Comparison of ENCODE assay signal across 8 cellular contexts in the genomic region with DNA sequence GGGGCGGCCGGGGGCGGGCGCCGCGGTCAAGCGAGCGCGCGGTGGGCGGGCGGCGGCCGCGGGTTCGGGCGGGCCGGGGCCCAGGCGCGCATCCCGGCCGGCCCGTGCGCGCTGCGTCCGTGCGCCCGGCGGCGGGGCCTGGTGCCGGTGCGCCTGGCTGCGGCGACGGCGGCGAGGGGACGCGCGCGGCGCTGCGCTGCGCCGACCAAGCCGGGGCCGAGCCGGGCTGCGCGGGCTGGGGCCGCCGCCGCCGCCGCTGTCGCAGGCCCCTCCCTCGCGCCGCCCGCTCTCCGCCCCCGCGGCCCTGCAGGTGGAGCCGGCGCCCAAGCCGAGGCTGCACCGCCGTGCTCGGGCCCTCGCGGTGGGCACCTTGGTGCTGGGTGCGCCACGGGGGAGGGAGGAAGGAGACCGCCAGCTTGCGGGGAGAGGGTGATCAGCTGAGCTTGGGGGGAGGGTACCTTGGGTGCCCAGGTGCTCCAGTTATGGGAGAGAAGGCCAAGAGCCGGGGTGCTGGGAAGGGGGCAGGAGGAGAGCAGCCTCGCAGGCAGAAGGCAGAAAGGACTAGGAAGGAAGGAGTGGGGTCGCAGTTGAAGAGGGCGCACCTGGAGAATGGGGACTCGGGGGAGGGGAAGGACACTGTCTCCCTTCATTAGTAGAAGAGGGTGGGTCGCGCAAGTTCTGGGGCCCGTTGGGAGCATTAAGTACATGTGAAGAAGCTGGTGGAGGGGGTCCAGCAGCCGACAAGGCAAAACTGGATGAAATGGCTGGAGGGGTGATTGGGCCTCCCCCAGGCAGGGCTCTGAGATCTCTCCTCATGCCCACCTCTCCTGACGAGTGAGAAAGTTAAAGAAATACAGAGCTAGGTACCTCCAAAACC. TPM values are rescaled to one million over a fixed set of nuclear protein-coding genes. Genes with fewer than 3 reads are reported as not detected.
DNase-seq lines count a peak whose midpoint lies in the region; ATAC-seq, FAIRE-seq and TF ChIP-seq lines count a peak whose summit lies in the region.

PPP2R2C (minus strand) TSS at position 228 of the 877 bp plus-strand sequence. CDS start 385 bp downstream, outside the sequence.

- no peak within 1 kb of the TSS for H3K27ac ChIP-seq in foreskin keratinocyte
- no peak within 1 kb of the TSS for H3K27ac ChIP-seq in pancreas

- ATAC-seq in foreskin keratinocyte (peak; percentile 49), pancreas (peak in 3 of 4 donors; percentile 50 to 70 (median 65)), GM18511 (IDR thresholded peaks at IDR 0.05; ENCODE audit: unreplicated experiment) (no peak), GM21360 (IDR thresholded peaks at IDR 0.05; ENCODE audit: unreplicated experiment) (no peak)

- H3K4me1 ChIP-seq in foreskin keratinocyte = no peaks in the 10 kb centered on the region
- peaks cover 0 to 2% (median 0%) of the 10 kb centered on the region in 3 donors for H3K4me1 ChIP-seq in pancreas

- H3K9me3 ChIP-seq in pancreas = no peaks in the 10 kb centered on the region

- no peak for FAIRE-seq in pancreas (lab: Jason Lieb, UNC)

- WGBS in pancreas, 2 donors = 2 to 4% methylated on average over 32 to 85 of the region's 86 CpGs

- peak within 1 kb of the TSS in 1 of 4 donors; percentile 41 for H3K4me3 ChIP-seq in pancreas

- no peaks in the 10 kb centered on the region for H3K36me3 ChIP-seq in pancreas

- no peak for TF ChIP-seq CTCF in GM13977 (IDR thresholded peaks at IDR 0.05; ENCODE audit: extremely low read depth, insufficient read depth, missing control alignments)
- no peak for TF ChIP-seq CTCF in foreskin keratinocyte (conservative IDR thresholded peaks at IDR 0.05)
- no peak for TF ChIP-seq CTCF in pancreas (IDR thresholded peaks at IDR 0.05)

- DNase-seq in GM13977 (ENCODE audit: low spot score) (peak; percentile 56), NCI-H526 treated with DMSO at 0.1 percent for 48 hours (lab: John Stamatoyannopoulos, UW) (peak; percentile 37), foreskin keratinocyte (no peak), pancreas (peak in 1 of 6 donors; percentile 66), HPDE6-E6E7 (ENCODE audit: extremely low spot score) (no peak)
- DNase-seq in stimulated activated CD4-positive, alpha-beta T cell treated with anti-CD3 and anti-CD28 coated beads, Interleukin-4, amount 100 ng/mL, for 4 hours = no peak

- intact Hi-C loops in pancreas (cut with DNase I) = no loop called here

- in situ Hi-C loops in GM13977 (cut with MboI; ENCODE audit: low pct_unique_long_range_greater_than_20kb, low sequenced_read_pairs, unreplicated experiment) = no loop called here

- H3K27me3 ChIP-seq in foreskin keratinocyte (peaks cover 46% of the 10 kb centered on the region), pancreas (peaks cover 0 to 21% (median 0%) of the 10 kb centered on the region in 4 donors)

RNA-seq across cellular contexts. Expression of gene PPP2R2C, which starts in this region (rescaled TPM):
- total RNA-seq in foreskin keratinocyte = 0.18 and 1.1 TPM in 2 replicates
- polyA plus RNA-seq in foreskin keratinocyte = 0.10 and 0.54 TPM in 2 replicates
- 1 to 10 TPM in 1 of 6 donors, under 1 TPM in 5; 0.05 to 1.1 (median 0.54) TPM for total RNA-seq in pancreas
- 1 to 10 TPM in 1 of 2 donors, under 1 TPM in 1; 0.42 to 2.0 TPM for polyA plus RNA-seq in pancreas

Comparison
In these comparisons a context has a peak if more than half of its experiments do, and no peak if none do; other contexts are left out.
1. DNase-seq: peak in GM13977 (single experiment) and NCI-H526 treated with DMSO at 0.1 percent for 48 hours (single experiment); none in foreskin keratinocyte (0 of 2), HPDE6-E6E7 (single experiment) and stimulated activated CD4-positive, alpha-beta T cell treated with anti-CD3 and anti-CD28 coated beads, Interleukin-4, amount 100 ng/mL, for 4 hours (0 of 2).
2. ATAC-seq: peak in foreskin keratinocyte (single experiment) and pancreas (3 of 4); none in GM18511 (single experiment) and GM21360 (single experiment).